In the genomic region with DNA sequence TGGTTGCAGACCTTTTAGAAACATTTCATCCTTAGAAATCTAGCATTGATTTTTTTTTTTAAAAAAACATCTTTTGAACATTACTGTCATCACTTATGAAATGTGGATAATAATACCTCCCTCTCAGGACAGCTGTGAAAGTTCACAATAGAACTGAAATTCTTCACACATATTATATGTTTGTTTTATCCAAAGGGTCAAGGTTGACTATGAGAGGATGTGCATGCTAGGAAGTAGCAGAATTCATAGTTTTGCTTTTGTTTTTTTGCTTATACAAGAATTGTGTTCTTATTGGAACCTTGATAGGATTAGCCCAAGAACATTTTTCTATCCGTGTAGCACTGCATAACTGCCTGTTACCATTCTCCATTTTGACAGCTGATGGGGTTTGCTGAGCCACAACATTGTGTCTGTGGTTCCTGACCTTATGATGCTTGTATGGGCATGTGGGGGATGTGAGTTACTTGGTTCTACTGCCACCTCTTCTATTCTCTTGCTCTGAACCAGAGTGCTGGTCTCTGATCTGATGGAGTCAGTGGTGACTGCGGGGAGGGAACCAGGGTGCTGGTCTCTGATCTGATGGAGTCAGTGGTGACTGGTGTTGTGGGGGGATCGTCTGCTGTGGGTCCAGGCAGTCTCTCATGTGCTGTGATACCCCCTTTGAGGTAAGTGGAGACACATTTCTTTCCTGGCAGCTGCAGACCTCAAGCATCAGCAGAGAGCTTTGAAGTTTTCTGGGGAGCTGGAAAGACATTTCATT, we compare ENCODE assay signal across 33 cellular contexts. TPM values are rescaled to one million over a fixed set of nuclear protein-coding genes. Genes with fewer than 3 reads are reported as not detected.
"Had no signal": no experiment of that assay in that cellular context is flagged by ENCODE, and none has a peak within 500 bp of the region (broad histone marks: within the 10 kb centered on the region; RNA-seq: fewer than 3 reads in every experiment).

No MANE protein-coding gene starts in this region.

- H3K27ac Mint-ChIP-seq: endodermal cell; naive B cell; natural killer cell treated with Interleukin-12 subunit alpha and Interleukin-12 subunit beta and Interleukin-15 and Interleukin-18, amount 100 ng/mL, for 72 hours; stimulated activated naive B cell treated with anti-CD40 and anti-IgM and Interleukin-4, amounts not matched to agents 10 μg/mL and 1 μg/mL and 100 μg/mL, for 72 hours; stimulated activated naive CD8-positive, alpha-beta T cell treated with anti-CD3 and anti-CD28 coated beads, Interleukin-15, Interleukin-2, amounts not matched to agents 100 ng/mL and 50 ng/mL, for 24 hours had no signal

- H3K9me3 ChIP-seq: esophagus muscularis mucosa, gastroesophageal sphincter, heart left ventricle, lower lobe of right lung, ovary, psoas muscle, sigmoid colon, spleen, suprapubic skin, transverse colon, upper lobe of right lung, uterus had no signal

- H3K4me3 ChIP-seq: esophagus muscularis mucosa, gastroesophageal sphincter, heart left ventricle, lower lobe of right lung, ovary, psoas muscle, sigmoid colon, skin epidermis, spleen, suprapubic skin, transverse colon, upper lobe of right lung, uterus had no signal

- H3K9me3 Mint-ChIP-seq: endodermal cell; naive B cell; natural killer cell treated with Interleukin-12 subunit alpha and Interleukin-12 subunit beta and Interleukin-15 and Interleukin-18, amount 100 ng/mL, for 72 hours; stimulated activated naive B cell treated with anti-CD40 and anti-IgM and Interleukin-4, amounts not matched to agents 10 μg/mL and 1 μg/mL and 100 μg/mL, for 72 hours; stimulated activated naive CD8-positive, alpha-beta T cell treated with anti-CD3 and anti-CD28 coated beads, Interleukin-15, Interleukin-2, amounts not matched to agents 100 ng/mL and 50 ng/mL, for 24 hours had no signal

- H3K36me3 Mint-ChIP-seq: naive B cell; natural killer cell treated with Interleukin-12 subunit alpha and Interleukin-12 subunit beta and Interleukin-15 and Interleukin-18, amount 100 ng/mL, for 72 hours; stimulated activated naive B cell treated with anti-CD40 and anti-IgM and Interleukin-4, amounts not matched to agents 10 μg/mL and 1 μg/mL and 100 μg/mL, for 72 hours had no signal

- H3K27ac ChIP-seq: esophagus muscularis mucosa, foreskin keratinocyte, gastroesophageal sphincter, heart left ventricle, lower lobe of right lung, ovary, psoas muscle, sigmoid colon, skin epidermis, spleen, suprapubic skin, transverse colon, upper lobe of right lung, uterus had no signal

- H3K36me3 ChIP-seq: esophagus muscularis mucosa, gastroesophageal sphincter, heart left ventricle, lower lobe of right lung, ovary, sigmoid colon, spleen, suprapubic skin, transverse colon, upper lobe of right lung, uterus had no signal

- H3K27me3 ChIP-seq: esophagus muscularis mucosa, gastroesophageal sphincter, heart left ventricle, ovary, sigmoid colon, spleen, suprapubic skin, transverse colon, upper lobe of right lung, uterus had no signal

- H3K4me1 ChIP-seq: esophagus muscularis mucosa, gastroesophageal sphincter, lower lobe of right lung, psoas muscle, sigmoid colon, spleen, suprapubic skin, transverse colon, upper lobe of right lung, uterus had no signal

- DNase-seq: effector CD8-positive, alpha-beta T cell; endodermal cell; foreskin keratinocyte; heart left ventricle; hippocampal formation; kidney glomerular epithelial cell; left colon; left ventricle myocardium superior; lower lobe of right lung; naive B cell; nucleus accumbens; ovary; posterior cingulate gyrus; psoas muscle; right cardiac atrium; sigmoid colon; spleen; stimulated activated naive B cell treated with anti-CD40 and anti-IgM and Interleukin-4, amounts not matched to agents 10 μg/mL and 1 μg/mL and 100 μg/mL, for 72 hours; transverse colon; upper lobe of right lung; uterus had no signal

- FAIRE-seq: colon, islet of Langerhans had no signal

- H3K4me3 Mint-ChIP-seq: endodermal cell; naive B cell; natural killer cell treated with Interleukin-12 subunit alpha and Interleukin-12 subunit beta and Interleukin-15 and Interleukin-18, amount 100 ng/mL, for 72 hours; stimulated activated naive B cell treated with anti-CD40 and anti-IgM and Interleukin-4, amounts not matched to agents 10 μg/mL and 1 μg/mL and 100 μg/mL, for 72 hours; stimulated activated naive CD8-positive, alpha-beta T cell treated with anti-CD3 and anti-CD28 coated beads, Interleukin-15, Interleukin-2, amounts not matched to agents 100 ng/mL and 50 ng/mL, for 24 hours had no signal

- H3K4me1 Mint-ChIP-seq: naive B cell had no signal

RNA-seq across cellular contexts. Expression of a gene that starts 27.1 kb away (rescaled TPM):
- total RNA-seq: cerebellum; endodermal cell; esophagus muscularis mucosa; fibroblast of lung; left colon; left ventricle myocardium superior; lower lobe of right lung; mesenteric fat pad; mononuclear cell; natural killer cell treated with Interleukin-12 subunit alpha and Interleukin-12 subunit beta and Interleukin-15 and Interleukin-18, amount 100 ng/mL, for 72 hours; psoas muscle; right cardiac atrium; sigmoid colon; spleen; transverse colon; upper lobe of right lung; uterus had no signal
- polyA plus RNA-seq: foreskin keratinocyte, heart left ventricle, ovary, psoas muscle, right cardiac atrium, sigmoid colon, spleen had no signal
